In genomic region chr10:80414126-80414898, GRCh38 we compare ENCODE assay signal across 1 cellular context.
TF ChIP-seq lines count a peak whose summit lies in the region.

No MANE protein-coding gene starts in this region.

TF ChIP-seq in HepG2, 621 proteins besides CTCF, POLR2A, EP300 and RAD21 (continued from another document):
- peak; percentile 26; the same call in 1 of the 2 replicates for TF ChIP-seq HOXA3 (CRISPR knock-in tag; IDR thresholded peaks at IDR 0.05)
- 0 out of 2 replicates have a peak, but pooled peaks have one; percentile 26 for TF ChIP-seq ZBTB7B (CRISPR knock-in tag; IDR thresholded peaks at IDR 0.05)
- peak; percentile 53; the same call in 1 of the 2 replicates for TF ChIP-seq RCOR2 (CRISPR knock-in tag; IDR thresholded peaks at IDR 0.05)
- peak; percentile 67; the same call in 1 of the 2 replicates for TF ChIP-seq RXRB (CRISPR knock-in tag; IDR thresholded peaks at IDR 0.05; ENCODE audit: borderline replicate concordance)
- no peak for TF ChIP-seq SIX4 (CRISPR knock-in tag; IDR thresholded peaks at IDR 0.05)
- no peak for TF ChIP-seq SOX13 (IDR thresholded peaks at IDR 0.05)
- 0 out of 4 replicates have a peak, but pooled peaks of 1 of the 2 experiments have one; percentile 26 for TF ChIP-seq SOX13 (CRISPR knock-in tag; conservative IDR thresholded peaks at IDR 0.05 in 1 of 2, IDR thresholded peaks at IDR 0.05 in 1 of 2)
- peak; percentile 32; the same call in 1 of the 2 replicates for TF ChIP-seq HMGXB3 (CRISPR knock-in tag; IDR thresholded peaks at IDR 0.05; ENCODE audit: borderline replicate concordance)
- TF ChIP-seq ZNF318 (CRISPR knock-in tag; IDR thresholded peaks at IDR 0.05) = no peak
- peak; percentile 42; the same call in 1 of the 2 replicates for TF ChIP-seq NR2C2 (CRISPR knock-in tag; IDR thresholded peaks at IDR 0.05; ENCODE audit: borderline replicate concordance)
- no peak for TF ChIP-seq ZNF737 (CRISPR knock-in tag; IDR thresholded peaks at IDR 0.05; ENCODE audit: borderline replicate concordance)
- TF ChIP-seq UBTF (CRISPR knock-in tag; IDR thresholded peaks at IDR 0.05) = peak; percentile 30; the same call in 1 of the 2 replicates
- TF ChIP-seq GTF3A (CRISPR knock-in tag; conservative IDR thresholded peaks at IDR 0.05) = no peak
- TF ChIP-seq ZNF784 (CRISPR knock-in tag; IDR thresholded peaks at IDR 0.05; ENCODE audit: borderline replicate concordance) = no peak
- TF ChIP-seq ZFX (CRISPR knock-in tag; IDR thresholded peaks at IDR 0.05; ENCODE audit: low read depth) = no peak
- no peak for TF ChIP-seq ATF7-NPFF (CRISPR knock-in tag; IDR thresholded peaks at IDR 0.05; ENCODE audit: low read depth)
- TF ChIP-seq GZF1 (CRISPR knock-in tag; IDR thresholded peaks at IDR 0.05) = no peak
- 0 out of 4 replicates have a peak, but pooled peaks of 1 of the 2 experiments have one; percentile 27 for TF ChIP-seq HMGXB4 (CRISPR knock-in tag; IDR thresholded peaks at IDR 0.05; ENCODE audit: borderline replicate concordance in 1 of 2, low read depth in 1 of 2)
- TF ChIP-seq POGZ (CRISPR knock-in tag; IDR thresholded peaks at IDR 0.05) = peak; percentile 56
- no peak for TF ChIP-seq TIGD3 (CRISPR knock-in tag; IDR thresholded peaks at IDR 0.05; ENCODE audit: borderline replicate concordance)
- peak; percentile 75; the same call in 1 of the 2 replicates for TF ChIP-seq PITX1 (CRISPR knock-in tag; IDR thresholded peaks at IDR 0.05)
- TF ChIP-seq MIXL1 (CRISPR knock-in tag; IDR thresholded peaks at IDR 0.05) = peak; percentile 62
- no peak for TF ChIP-seq ZNF569 (CRISPR knock-in tag; IDR thresholded peaks at IDR 0.05; ENCODE audit: borderline replicate concordance)
- peak; percentile 31; the same call in 1 of the 2 replicates for TF ChIP-seq ETV5 (CRISPR knock-in tag; IDR thresholded peaks at IDR 0.05; ENCODE audit: borderline replicate concordance)
- TF ChIP-seq CBX5 (CRISPR knock-in tag; IDR thresholded peaks at IDR 0.05; ENCODE audit: borderline replicate concordance) = peak; percentile 37; the same call in 1 of the 2 replicates
- peak; percentile 68; the same call in 1 of the 2 replicates for TF ChIP-seq ELF3 (CRISPR knock-in tag; IDR thresholded peaks at IDR 0.05)
- peak; percentile 66 for TF ChIP-seq FOXA3 (CRISPR knock-in tag; IDR thresholded peaks at IDR 0.05)
- 0 out of 2 replicates have a peak, but pooled peaks have one; percentile 62 for TF ChIP-seq ZSCAN31 (CRISPR knock-in tag; IDR thresholded peaks at IDR 0.05; ENCODE audit: low read depth)
- TF ChIP-seq ZNF556 (CRISPR knock-in tag; IDR thresholded peaks at IDR 0.05; ENCODE audit: borderline replicate concordance) = peak; percentile 81; the same call in 1 of the 2 replicates
- no peak for TF ChIP-seq RFXANK (CRISPR knock-in tag; IDR thresholded peaks at IDR 0.05)
- peak; percentile 45; the same call in 1 of the 2 replicates for TF ChIP-seq FOXO1 (CRISPR knock-in tag; IDR thresholded peaks at IDR 0.05)
- TF ChIP-seq ZNF614 (CRISPR knock-in tag; IDR thresholded peaks at IDR 0.05; ENCODE audit: borderline replicate concordance) = peak; percentile 79; the same call in 1 of the 2 replicates
